ENCODE assay signal across 24 cellular contexts in genomic region chr20:34989670-34990069, GRCh38. TPM values are rescaled to one million over a fixed set of nuclear protein-coding genes. Genes with fewer than 3 reads are reported as not detected.
A peak's percentile ranks its signal among the peaks of the same experiment; 100 is the strongest.
DNase-seq lines count a peak whose midpoint lies in the region; ATAC-seq, FAIRE-seq and TF ChIP-seq lines count a peak whose summit lies in the region.
"Had no signal": no experiment of that assay in that cellular context is flagged by ENCODE, and none has a peak within 500 bp of the region (broad histone marks: within the 10 kb centered on the region; RNA-seq: fewer than 3 reads in every experiment).

No MANE protein-coding gene starts in this region.

- H3K36me3 ChIP-seq in right atrium auricular region (peaks cover 70% of the 10 kb centered on the region), HepG2 (replicated peaks in 1 of 2; ENCODE audit: control insufficient read depth in 1 of 2, insufficient read depth in 2 of 2, low read length in 2 of 2) (no peaks in the 10 kb centered on the region), right lobe of liver (no peaks in the 10 kb centered on the region), gastrocnemius medialis (peaks cover 0 to 12% of the 10 kb centered on the region in 2 donors), tibial nerve (peaks cover 0 to 54% (median 6%) of the 10 kb centered on the region in 3 donors)
- H3K36me3 ChIP-seq: HAP-1 had no signal

- no peaks in the 10 kb centered on the region for H3K27me3 ChIP-seq in right atrium auricular region
- peaks cover 16 to 28% of the 10 kb centered on the region in 2 experiments for H3K27me3 ChIP-seq in HepG2 (ENCODE audit: control insufficient read depth in 1 of 2, insufficient read depth in 2 of 2, low read length in 2 of 2)
- no peaks in the 10 kb centered on the region for H3K27me3 ChIP-seq in right lobe of liver
- H3K27me3 ChIP-seq in gastrocnemius medialis: no peaks in the 10 kb centered on the region
- no peaks in the 10 kb centered on the region for H3K27me3 ChIP-seq in tibial nerve
- H3K27me3 ChIP-seq: BLaER1 had no signal

- H3K36me3 Mint-ChIP-seq in nephron progenitor cell (ENCODE audit: low read depth): peaks cover 9% of the 10 kb centered on the region
- H3K36me3 Mint-ChIP-seq: CD4-positive, CD25-positive, alpha-beta regulatory T cell had no signal

- no peaks in the 10 kb centered on the region for H3K79me2 ChIP-seq in HepG2 (ENCODE audit: insufficient read depth, low read length)

- no TSS peak for BruUV-seq in HepG2 (replicated peaks; lab: Mats Ljungman, UMichigan)

- no peak for TF ChIP-seq EP300 in HepG2 (IDR thresholded peaks at IDR 0.05; ENCODE audit: low read depth in 2 of 2, low read length in 2 of 2)
- TF ChIP-seq EP300 in HepG2 (CRISPR knock-in tag; IDR thresholded peaks at IDR 0.05; ENCODE audit: borderline replicate concordance): no peak
- no peak for TF ChIP-seq EP300 in tibial nerve (IDR thresholded peaks at IDR 0.05)

- H3K4me3 ChIP-seq in right atrium auricular region (no peak overlapping the region), HepG2 (replicated peaks in 1 of 3; ENCODE audit: insufficient read depth in 1 of 3, low read depth in 2 of 3, low read length in 3 of 3) (no peak overlapping the region), right lobe of liver (no peak overlapping the region), gastrocnemius medialis (no peak overlapping the region), tibial nerve (no peak overlapping the region)
- H3K4me3 ChIP-seq: BLaER1, HAP-1 had no signal

- H2AFZ ChIP-seq in HepG2 (ENCODE audit: low read length): no peak overlapping the region

- in situ Hi-C loops in HepG2 (cut with HindIII; ENCODE audit: extremely low pct_ligation_motif_present, low pct_unique_long_range_greater_than_20kb): no loop called here
- in situ Hi-C loops in gastrocnemius medialis (cut with MboI; ENCODE audit: low sequenced_read_pairs in 4 of 4): no loop called here

- no peak for TF ChIP-seq CTCF in right atrium auricular region (IDR thresholded peaks at IDR 0.05)
- no peak for TF ChIP-seq CTCF in HepG2 (CRISPR knock-in tag; IDR thresholded peaks at IDR 0.05)
- no peak for TF ChIP-seq CTCF in right lobe of liver (IDR thresholded peaks at IDR 0.05)
- no peak for TF ChIP-seq CTCF in nephron progenitor cell (IDR thresholded peaks at IDR 0.05)
- TF ChIP-seq CTCF in gastrocnemius medialis (IDR thresholded peaks at IDR 0.05 in 4 of 5, conservative IDR thresholded peaks at IDR 0.05 in 1 of 5): no peak
- TF ChIP-seq CTCF in tibial nerve (IDR thresholded peaks at IDR 0.05): no peak

- no peak for TF ChIP-seq RAD21 in HepG2 (CRISPR knock-in tag; IDR thresholded peaks at IDR 0.05)

- H3K9ac ChIP-seq in HepG2 (ENCODE audit: insufficient read depth, low read depth, low read length): no peak overlapping the region
- H3K9ac ChIP-seq: BLaER1 had no signal

- H4K20me1 ChIP-seq in HepG2 (ENCODE audit: insufficient read depth, low read length): no peaks in the 10 kb centered on the region

- intact Hi-C loops in Right ventricle myocardium inferior (cut with DNase I) (no loop called here), HepG2 (cut with micrococcal nuclease; ENCODE audit: unreplicated experiment) (no loop called here), right lobe of liver (cut with DNase I) (no loop called here), gastrocnemius medialis (cut with DNase I; ENCODE audit: low total_unique reads) (no loop called here)

- ATAC-seq in Right ventricle myocardium inferior (no peak), HepG2 (no peak), right lobe of liver (no peak), gastrocnemius medialis (no peak)
- ATAC-seq: CD8-positive, alpha-beta T cell had no signal

- H3K9me3 ChIP-seq in right atrium auricular region (no peaks in the 10 kb centered on the region), HepG2 (ENCODE audit: low read length) (no peaks in the 10 kb centered on the region), right lobe of liver (no peaks in the 10 kb centered on the region), gastrocnemius medialis (no peaks in the 10 kb centered on the region), tibial nerve (no peaks in the 10 kb centered on the region)
- H3K9me3 ChIP-seq: BLaER1, Caco-2, HAP-1 had no signal

- H3K27ac Mint-ChIP-seq in nephron progenitor cell: peak overlapping the region; percentile 57
- H3K27ac Mint-ChIP-seq: B cell, HFFc6 had no signal

- H3K4me1 ChIP-seq in right atrium auricular region (peaks cover 0 to 35% of the 10 kb centered on the region in 2 donors), HepG2 (ENCODE audit: insufficient read depth, low read length) (peaks cover 22% of the 10 kb centered on the region), right lobe of liver (peaks cover 0 to 8% (median 0%) of the 10 kb centered on the region in 4 donors), gastrocnemius medialis (peaks cover 2 to 3% of the 10 kb centered on the region in 2 donors), tibial nerve (peaks cover 0 to 25% (median 0%) of the 10 kb centered on the region in 4 donors)
- H3K4me1 ChIP-seq: BLaER1, Caco-2, HAP-1 had no signal

- H3K27ac ChIP-seq in right atrium auricular region (no peak overlapping the region), HepG2 (ENCODE audit: extremely low read length, insufficient read depth, low read length) (no peak overlapping the region), right lobe of liver (no peak overlapping the region), gastrocnemius medialis (peak overlapping the region in 3 of 4 donors; percentile 72 to 91 (median 88)), tibial nerve (peak overlapping the region in 1 of 4 donors; percentile 56)
- H3K27ac ChIP-seq: 22Rv1, BLaER1, C4-2B had no signal

- FAIRE-seq in HepG2 (lab: Jason Lieb, UNC): no peak
- FAIRE-seq: A204.1, G401.6, GM12892, H54 had no signal

- DNase-seq in Right ventricle myocardium inferior (ENCODE audit: missing footprints) (peak; percentile 59), right atrium auricular region (ENCODE audit: low spot score) (no peak), HepG2 (ENCODE audit: low spot score) (no peak), right lobe of liver (no peak), nephron progenitor cell (no peak), gastrocnemius medialis (no peak), tibial nerve (ENCODE audit: low spot score in 2 of 2) (no peak), foreskin melanocyte (no peak)
- DNase-seq: Caco-2; CD4-positive, CD25-positive, alpha-beta regulatory T cell; CD8-positive, alpha-beta T cell; DMS153; DND-41; GOT3; HFFc6 had no signal

- peaks cover 24% of the 10 kb centered on the region for H3K4me1 Mint-ChIP-seq in nephron progenitor cell
- H3K4me1 Mint-ChIP-seq: B cell had no signal

- no peak for TF ChIP-seq POLR2A in HepG2 (IDR thresholded peaks at IDR 0.05; ENCODE audit: insufficient read depth in 1 of 2, low read depth in 2 of 2, low read length in 2 of 2)
- no peak for TF ChIP-seq POLR2A in right lobe of liver (IDR thresholded peaks at IDR 0.05)
- TF ChIP-seq POLR2A in gastrocnemius medialis (IDR thresholded peaks at IDR 0.05): no peak
- TF ChIP-seq POLR2A in tibial nerve (IDR thresholded peaks at IDR 0.05): no peak

- H3K27me3 Mint-ChIP-seq in nephron progenitor cell (ENCODE audit: low read depth, poor library complexity): peaks cover 18% of the 10 kb centered on the region
- H3K27me3 Mint-ChIP-seq: CD4-positive, CD25-positive, alpha-beta regulatory T cell had no signal

- H3K4me2 ChIP-seq in HepG2 (ENCODE audit: low read depth, low read length): no peak overlapping the region
- H3K4me2 ChIP-seq: BLaER1 had no signal

- WGBS in HepG2 (ENCODE audit: low lambda C conversion rate): 74% methylated on average over 14 of the region's 14 CpGs
- no CpG with 5 or more reads among the region's 14 CpGs for WGBS in right lobe of liver (ENCODE audit: insufficient coverage, low coverage, low lambda C conversion rate, missing lambda C conversion rate)
- WGBS in tibial nerve, 2 donors: 86 to 92% methylated on average over 13 to 14 of the region's 14 CpGs

- CTCF ChIA-PET in HepG2 (lab: Yijun Ruan, JAX; ENCODE audit: low intra/inter-chr PET ratio, low total read pairs): no interaction called here

- no peak overlapping the region for H3K4me3 Mint-ChIP-seq in nephron progenitor cell
- H3K4me3 Mint-ChIP-seq: B cell; CD4-positive, CD25-positive, alpha-beta regulatory T cell; CD8-positive, alpha-beta T cell; HFFc6 had no signal

- no peaks in the 10 kb centered on the region for H3K9me3 Mint-ChIP-seq in nephron progenitor cell
- H3K9me3 Mint-ChIP-seq: CD4-positive, CD25-positive, alpha-beta regulatory T cell; CD8-positive, alpha-beta T cell; HFFc6 had no signal

- POLR2A ChIA-PET in HepG2 (lab: Yijun Ruan, JAX): interaction anchor here (1.5 kb wide), 1 partner anchor 35 kb away, joined by 3 read pairs; no protein-coding TSS in a partner anchor

RNA-seq across cellular contexts. Expression of gene MYH7B, which starts 34.0 kb away (rescaled TPM):
- total RNA-seq in Right ventricle myocardium inferior (230 TPM), right atrium auricular region (10 to 100 TPM; 24.4 to 34.9 TPM), HepG2 (2016; rRNA removed; fragmentation: Illumina TruSeq; extraction: Trizol) (0.18 and 0.20 TPM in 2 replicates), right lobe of liver (1 to 10 TPM in 1 of 6 experiments, under 1 TPM in 4, not detected in 1; 0.11 to 1.0 (median 0.39) TPM), gastrocnemius medialis (1 to 10 TPM; 1.6 to 8.5 (median 3.3) TPM), tibial nerve (1 to 10 TPM; 3.3 to 5.3 (median 4.0) TPM)
- total RNA-seq in HepG2 (2016; cell fraction: cytosol; rRNA removed; fragmentation: Illumina TruSeq; extraction: Trizol; ENCODE audit: low read depth): 0.20 TPM in 1 of 2 replicates, not detected in the other
- 0.19 TPM in 1 of 2 replicates, not detected in the other for total RNA-seq in HepG2 (2016; cell fraction: insoluble cytoplasmic fraction; rRNA removed; fragmentation: Illumina TruSeq; extraction: Trizol)
- 0.14 and 0.25 TPM in 2 replicates for total RNA-seq in HepG2 (2016; cell fraction: membrane; rRNA removed; fragmentation: Illumina TruSeq; extraction: Trizol)
- total RNA-seq in HepG2 (2016; cell fraction: nucleus; rRNA removed; fragmentation: Illumina TruSeq; extraction: Trizol): 0.50 and 0.93 TPM in 2 replicates
- polyA plus RNA-seq in HepG2 (2011; rRNA removed): 0.05 and 0.17 TPM in 2 replicates
- polyA plus RNA-seq in HepG2 (2011; cell fraction: cytosol; rRNA removed): 0.03 and 0.04 TPM in 2 replicates
- polyA plus RNA-seq in HepG2 (2011; cell fraction: nucleus; rRNA removed): 0.80 and 0.90 TPM in 2 replicates
- polyA plus RNA-seq in HepG2 (2012): 0.51 and 0.55 TPM in 2 replicates
- 0.02 and 0.24 TPM in 2 replicates for polyA plus RNA-seq in HepG2 (2016; cell fraction: cytosol; fragmentation: Illumina TruSeq; extraction: Trizol; ENCODE audit: low read depth)
- 0.23 and 0.37 TPM in 2 replicates for polyA plus RNA-seq in HepG2 (2016; cell fraction: insoluble cytoplasmic fraction; fragmentation: Illumina TruSeq; extraction: Trizol; ENCODE audit: low read depth)
- polyA plus RNA-seq in HepG2 (2016; cell fraction: membrane; fragmentation: Illumina TruSeq; extraction: Trizol; ENCODE audit: low read depth): 0.21 and 0.32 TPM in 2 replicates
- 0.96 and 2.1 TPM in 2 replicates for polyA plus RNA-seq in HepG2 (2016; cell fraction: nucleus; fragmentation: Illumina TruSeq; extraction: Trizol; ENCODE audit: insufficient read depth, low read depth)
- 0.09 TPM in 1 of 2 replicates, not detected in the other for polyA minus RNA-seq in HepG2 (2011; rRNA and poly(A)+ RNA removed; ENCODE audit: low replicate concordance)
- not detected in 2 replicates for polyA minus RNA-seq in HepG2 (2011; cell fraction: cytosol; rRNA and poly(A)+ RNA removed)
- polyA minus RNA-seq in HepG2 (2011; cell fraction: nucleus; rRNA and poly(A)+ RNA removed): 0.13 and 0.50 TPM in 2 replicates

RNA-seq across cellular contexts. Expression of gene GSS, which starts 34.1 kb away (rescaled TPM):
- total RNA-seq in Right ventricle myocardium inferior (17.6 TPM), right atrium auricular region (10 to 100 TPM; 23.0 to 38.3 TPM), HepG2 (2016; rRNA removed; fragmentation: Illumina TruSeq; extraction: Trizol) (102 and 107 TPM in 2 replicates), right lobe of liver (10 to 100 TPM; 25.9 to 63.6 (median 31.7) TPM), gastrocnemius medialis (10 to 100 TPM; 14.1 to 33.0 (median 23.8) TPM), tibial nerve (10 to 100 TPM; 28.8 to 61.6 (median 47.0) TPM)
- total RNA-seq in HepG2 (2016; cell fraction: cytosol; rRNA removed; fragmentation: Illumina TruSeq; extraction: Trizol; ENCODE audit: low read depth): 24.0 and 24.9 TPM in 2 replicates
- 101 and 108 TPM in 2 replicates for total RNA-seq in HepG2 (2016; cell fraction: insoluble cytoplasmic fraction; rRNA removed; fragmentation: Illumina TruSeq; extraction: Trizol)
- total RNA-seq in HepG2 (2016; cell fraction: membrane; rRNA removed; fragmentation: Illumina TruSeq; extraction: Trizol): 34.7 and 36.9 TPM in 2 replicates
- total RNA-seq in HepG2 (2016; cell fraction: nucleus; rRNA removed; fragmentation: Illumina TruSeq; extraction: Trizol): 65.3 and 66.8 TPM in 2 replicates
- polyA plus RNA-seq in HepG2 (2011; rRNA removed): 74.1 and 80.1 TPM in 2 replicates
- polyA plus RNA-seq in HepG2 (2011; cell fraction: cytosol; rRNA removed): 61.4 and 72.0 TPM in 2 replicates
- polyA plus RNA-seq in HepG2 (2011; cell fraction: nucleus; rRNA removed): 134 and 148 TPM in 2 replicates
- 34.1 and 41.6 TPM in 2 replicates for polyA plus RNA-seq in HepG2 (2012)
- 19.2 and 19.4 TPM in 2 replicates for polyA plus RNA-seq in HepG2 (2016; cell fraction: cytosol; fragmentation: Illumina TruSeq; extraction: Trizol; ENCODE audit: low read depth)
- 102 and 104 TPM in 2 replicates for polyA plus RNA-seq in HepG2 (2016; cell fraction: insoluble cytoplasmic fraction; fragmentation: Illumina TruSeq; extraction: Trizol; ENCODE audit: low read depth)
- polyA plus RNA-seq in HepG2 (2016; cell fraction: membrane; fragmentation: Illumina TruSeq; extraction: Trizol; ENCODE audit: low read depth): 24.4 and 27.0 TPM in 2 replicates
- 106 and 116 TPM in 2 replicates for polyA plus RNA-seq in HepG2 (2016; cell fraction: nucleus; fragmentation: Illumina TruSeq; extraction: Trizol; ENCODE audit: insufficient read depth, low read depth)
- polyA minus RNA-seq in HepG2 (2011; rRNA and poly(A)+ RNA removed; ENCODE audit: low replicate concordance): 86.0 and 125 TPM in 2 replicates
- 23.0 and 28.1 TPM in 2 replicates for polyA minus RNA-seq in HepG2 (2011; cell fraction: cytosol; rRNA and poly(A)+ RNA removed)
- polyA minus RNA-seq in HepG2 (2011; cell fraction: nucleus; rRNA and poly(A)+ RNA removed): 65.4 and 67.3 TPM in 2 replicates

Comparison
In these comparisons a context has a peak if more than half of its experiments do, and no peak if none do; other contexts are left out.
1. H3K27ac ChIP-seq: peak in gastrocnemius medialis (3 of 4); none in right atrium auricular region (0 of 2), HepG2 (single experiment) and right lobe of liver (0 of 3).